Comparison of ENCODE assay signal across 13 cellular contexts in the genomic region with DNA sequence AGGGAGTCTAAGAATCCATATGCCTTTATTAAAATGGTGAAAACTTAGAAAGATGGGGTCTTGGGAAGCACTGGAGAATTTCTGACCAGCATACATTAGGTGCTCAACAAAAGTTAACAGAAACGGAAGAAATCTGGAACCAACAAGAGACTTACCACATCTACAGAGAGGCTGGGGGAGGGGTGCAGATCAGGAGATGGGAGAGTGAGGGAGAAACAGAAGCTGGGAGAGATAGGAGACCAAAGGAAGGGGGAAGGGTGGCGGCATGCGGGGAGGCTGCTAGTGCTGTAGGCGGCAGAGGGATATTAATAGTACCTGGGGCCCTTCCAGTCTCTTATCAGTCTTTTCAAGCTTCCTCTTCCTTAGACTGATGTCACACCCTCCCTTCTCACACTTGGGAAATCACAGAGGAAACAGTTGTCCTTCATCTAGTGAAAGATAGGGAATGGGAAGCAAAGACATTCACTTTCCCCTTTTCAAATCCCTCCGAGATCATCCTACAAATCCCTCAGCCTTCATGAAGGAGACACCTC. TPM values are rescaled to one million over a fixed set of nuclear protein-coding genes. Genes with fewer than 3 reads are reported as not detected.
DNase-seq lines count a peak whose midpoint lies in the region; ATAC-seq, FAIRE-seq and TF ChIP-seq lines count a peak whose summit lies in the region.
"Had no signal": no experiment of that assay in that cellular context is flagged by ENCODE, and none has a peak within 500 bp of the region (broad histone marks: within the 10 kb centered on the region; RNA-seq: fewer than 3 reads in every experiment).

No MANE protein-coding gene starts in this region.

- CTCF ChIA-PET in K562 (lab: Yijun Ruan, JAX; ENCODE audit: low intra/inter-chr PET ratio), result interaction anchor here (0.6 to 1.7 kb wide), 7 partner anchors 13 to 231 kb away, joined by 3 to 8 read pairs (median 3); no protein-coding TSS in a partner anchor
- CTCF ChIA-PET in activated CD4-positive, alpha-beta memory T cell treated with anti-CD3 and anti-CD28 coated beads, Interleukin-2, amount 10 ng/mL, durations not matched to agents 7 days and 5 days (lab: Charles Lee), result interaction anchor here (1.0 to 5.0 kb wide), 11 partner anchors 12 to 235 kb away, joined by 3 to 53 read pairs (median 5); a partner anchor contains a TSS

- peak; percentile 99 for TF ChIP-seq EP300 in K562 (IDR thresholded peaks at IDR 0.05; ENCODE audit: low read length)

- H3K9me1 ChIP-seq in K562 (ENCODE audit: control insufficient read depth, insufficient read depth, low read length), result no peaks in the 10 kb centered on the region

- H3K9me3 Mint-ChIP-seq in activated CD4-positive, alpha-beta memory T cell treated with anti-CD3 and anti-CD28 coated beads, Interleukin-2, amount 10 ng/mL, durations not matched to agents 7 days and 5 days, result no peaks in the 10 kb centered on the region
- H3K9me3 Mint-ChIP-seq: HFFc6; stimulated activated naive CD8-positive, alpha-beta T cell treated with anti-CD3 and anti-CD28 coated beads, Interleukin-15, Interleukin-2, amounts not matched to agents 100 ng/mL and 50 ng/mL, for 24 hours had no signal

- peak overlapping the region; percentile 62 for H3K27ac ChIP-seq in K562 (ENCODE audit: extremely low read depth, low read depth, low read length)

- in situ Hi-C loops in K562 (cut with MboI), result loop anchor here (5.0 kb wide), 1 partner anchor 41 kb away; no protein-coding TSS in a partner anchor

- H4K20me1 ChIP-seq in K562 (replicated peaks; ENCODE audit: control insufficient read depth, insufficient read depth, low read length), result no peaks in the 10 kb centered on the region

- H3K27me3 ChIP-seq in K562 (ENCODE audit: control insufficient read depth in 2 of 2, insufficient read depth in 2 of 2, low read length in 2 of 2), result no peaks in the 10 kb centered on the region

- H3K9me3 ChIP-seq in K562 (replicated peaks; ENCODE audit: control insufficient read depth, insufficient read depth, low read depth, low read length), result no peaks in the 10 kb centered on the region
- H3K9me3 ChIP-seq: mucosa of descending colon had no signal

- TF ChIP-seq CTCF in NB4 (IDR thresholded peaks at IDR 0.05; ENCODE audit: low read depth, low read length) (no peak), K562 (IDR thresholded peaks at IDR 0.05 in 2 of 3, conservative IDR thresholded peaks at IDR 0.05 in 1 of 3; ENCODE audit: insufficient read depth in 2 of 3, low read depth in 1 of 3, low read length in 3 of 3) (peak in 1 of 3 experiments; percentile 2; a peak in 1 of 6 replicates)

- ATAC-seq in K562 (peak; percentile 87), GM19395 (IDR thresholded peaks at IDR 0.05; ENCODE audit: unreplicated experiment) (no peak), HG03439 (IDR thresholded peaks at IDR 0.05; ENCODE audit: unreplicated experiment) (no peak)

- H3K4me2 ChIP-seq in K562 (ENCODE audit: insufficient read depth, low read length), result peak overlapping the region; percentile 78

- H3K27ac Mint-ChIP-seq in activated CD4-positive, alpha-beta memory T cell treated with anti-CD3 and anti-CD28 coated beads, Interleukin-2, amount 10 ng/mL, durations not matched to agents 7 days and 5 days, result no peak overlapping the region
- H3K27ac Mint-ChIP-seq: HFFc6; progenitor cell of endocrine pancreas; stimulated activated naive CD8-positive, alpha-beta T cell treated with anti-CD3 and anti-CD28 coated beads, Interleukin-15, Interleukin-2, amounts not matched to agents 100 ng/mL and 50 ng/mL, for 24 hours had no signal

- peaks cover 25% of the 10 kb centered on the region for H3K4me1 Mint-ChIP-seq in activated CD4-positive, alpha-beta memory T cell treated with anti-CD3 and anti-CD28 coated beads, Interleukin-2, amount 10 ng/mL, durations not matched to agents 7 days and 5 days

- FAIRE-seq in K562 (lab: Jason Lieb, UNC), result peak; percentile 91
- FAIRE-seq: endometrium had no signal

- peak; percentile 33 to 40 for TF ChIP-seq RAD21 in K562 (CRISPR knock-in tag; conservative IDR thresholded peaks at IDR 0.05 in 1 of 2, IDR thresholded peaks at IDR 0.05 in 1 of 2)

- no peaks in the 10 kb centered on the region for H3K36me3 Mint-ChIP-seq in activated CD4-positive, alpha-beta memory T cell treated with anti-CD3 and anti-CD28 coated beads, Interleukin-2, amount 10 ng/mL, durations not matched to agents 7 days and 5 days (ENCODE audit: low read depth)

- peak; percentile 54 for DNase-seq in ELF-1 (ENCODE audit: low read depth, low spot score)
- DNase-seq in NB4 (ENCODE audit: low read depth), result peak; percentile 65
- DNase-seq in K562 (ENCODE audit: extremely low read depth in 1 of 4, low spot score in 3 of 4), result peak; percentile 92 to 97 (median 94)
- peak; percentile 61 for DNase-seq in islet precursor cell
- no peak for DNase-seq in activated CD4-positive, alpha-beta memory T cell treated with anti-CD3 and anti-CD28 coated beads, Interleukin-2, amount 10 ng/mL, durations not matched to agents 7 days and 5 days
- no peak for DNase-seq in NCI-H1930 (lab: John Stamatoyannopoulos, UW)

- peak overlapping the region in 1 of 2 experiments; percentile 35; a peak in 1 of 4 replicates for H3K9ac ChIP-seq in K562 (ENCODE audit: insufficient read depth in 1 of 2, low read depth in 2 of 2, low read length in 2 of 2)

- POLR2A ChIA-PET in K562 (lab: Yijun Ruan, JAX), result interaction anchor here (0.7 to 2.1 kb wide), 9 partner anchors 13 to 487 kb away, joined by 3 to 10 read pairs (median 4); a partner anchor contains a TSS
- POLR2A ChIA-PET in activated CD4-positive, alpha-beta memory T cell treated with anti-CD3 and anti-CD28 coated beads, Interleukin-2, amount 10 ng/mL, durations not matched to agents 7 days and 5 days (lab: Charles Lee), result interaction anchor here (1.0 kb wide), 1 partner anchor 11 kb away, joined by 3 read pairs; no protein-coding TSS in a partner anchor

- intact Hi-C loops in K562 (cut with micrococcal nuclease), result loop anchor here (1.0 to 5.0 kb wide), 4 partner anchors 13 to 231 kb away; a partner anchor contains a TSS

- H3K79me2 ChIP-seq in K562 (ENCODE audit: control insufficient read depth, insufficient read depth, low read length), result no peaks in the 10 kb centered on the region

- H3K36me3 ChIP-seq in K562 (ENCODE audit: control insufficient read depth, insufficient read depth, low read length), result no peaks in the 10 kb centered on the region

- no TSS peak for BruUV-seq in K562 (replicated peaks; lab: Mats Ljungman, UMichigan)

- no peak for TF ChIP-seq POLR2A in NB4 (IDR thresholded peaks at IDR 0.05; ENCODE audit: extremely low read depth, insufficient read length)
- TF ChIP-seq POLR2A in K562 (conservative IDR thresholded peaks at IDR 0.05), result no peak

- H3K4me3 ChIP-seq in NB4 (ENCODE audit: low read depth, low read length) (no peak overlapping the region), K562 (peak overlapping the region; percentile 3; the same call in 1 of the 2 replicates)
- H3K4me3 ChIP-seq: mucosa of descending colon had no signal

- WGBS in K562 (ENCODE audit: insufficient coverage, low coverage, missing lambda C conversion rate), result 0% methylated on average over 5 of the region's 5 CpGs

- H3K4me1 ChIP-seq in K562 (replicated peaks in 1 of 2; ENCODE audit: control insufficient read depth in 2 of 2, insufficient read depth in 2 of 2, low read length in 2 of 2), result peaks cover 29 to 54% of the 10 kb centered on the region in 2 experiments

- H3K27me3 Mint-ChIP-seq in activated CD4-positive, alpha-beta memory T cell treated with anti-CD3 and anti-CD28 coated beads, Interleukin-2, amount 10 ng/mL, durations not matched to agents 7 days and 5 days, result peaks cover 6% of the 10 kb centered on the region
- H3K27me3 Mint-ChIP-seq: progenitor cell of endocrine pancreas had no signal

- no peak overlapping the region for H3K4me3 Mint-ChIP-seq in activated CD4-positive, alpha-beta memory T cell treated with anti-CD3 and anti-CD28 coated beads, Interleukin-2, amount 10 ng/mL, durations not matched to agents 7 days and 5 days
- H3K4me3 Mint-ChIP-seq: HFFc6; stimulated activated naive CD8-positive, alpha-beta T cell treated with anti-CD3 and anti-CD28 coated beads, Interleukin-15, Interleukin-2, amounts not matched to agents 100 ng/mL and 50 ng/mL, for 24 hours had no signal

- peak overlapping the region; percentile 64; the same call in 1 of the 2 replicates for H2AFZ ChIP-seq in K562 (ENCODE audit: low read depth, low read length)

RNA-seq across cellular contexts. Expression of a gene that starts 18.1 kb away (rescaled TPM):
- 23.7 and 34.4 TPM in 2 replicates for total RNA-seq in K562 (2011; cell fraction: chromatin; rRNA removed; ENCODE audit: low replicate concordance)
- total RNA-seq in K562 (2011; cell fraction: nucleolus; rRNA removed), result 21.3 and 23.3 TPM in 2 replicates
- total RNA-seq in K562 (2011; cell fraction: nucleoplasm; rRNA removed), result 23.4 and 26.0 TPM in 2 replicates
- total RNA-seq in K562 (2014; rRNA removed) (7.7 and 10.3 TPM in 2 replicates), K562 (2014; rRNA removed; fragmentation: Illumina TruSeq; extraction: Trizol) (8.6 and 9.3 TPM in 2 replicates), K562 (2015; rRNA removed; fragmentation: Illumina TruSeq; extraction: Trizol) (8.7 TPM in 2 replicates), K562 (2021) (11.5 and 13.3 TPM in 2 replicates)
- polyA plus RNA-seq in K562 (2011; rRNA removed) (9.6 and 10.4 TPM in 2 replicates), K562 (2014; fragmentation: Illumina TruSeq; extraction: Trizol) (10.9 and 11.6 TPM in 2 replicates), K562 (2014; fragmentation: Nextera tagmentation; extraction: Ambion mirVana) (1 to 10 TPM; 3.3 to 3.4 TPM), K562 (2014; rRNA removed) (8.2 and 8.6 TPM in 2 replicates)
- polyA plus RNA-seq in K562 (2011; cell fraction: cytosol; rRNA removed), result 8.7 and 11.6 TPM in 2 replicates
- polyA plus RNA-seq in K562 (2011; cell fraction: nucleus; rRNA removed), result 13.1 and 14.4 TPM in 2 replicates
- 7.2 and 7.5 TPM in 2 replicates for polyA plus RNA-seq in K562 (2012)
- polyA minus RNA-seq in K562 (2011; rRNA and poly(A)+ RNA removed), result 14.8 and 17.1 TPM in 2 replicates
- polyA minus RNA-seq in K562 (2011; cell fraction: cytosol; rRNA and poly(A)+ RNA removed), result 8.0 and 9.3 TPM in 2 replicates
- 13.3 and 21.2 TPM in 2 replicates for polyA minus RNA-seq in K562 (2011; cell fraction: nucleus; rRNA and poly(A)+ RNA removed)
- total RNA-seq in activated CD4-positive, alpha-beta memory T cell treated with anti-CD3 and anti-CD28 coated beads, Interleukin-2, amount 10 ng/mL, durations not matched to agents 7 days and 5 days, result 1 to 10 TPM; 7.7 to 7.8 TPM

RNA-seq across cellular contexts. Expression of a gene that starts 28.1 kb away (rescaled TPM):
- 0.92 and 1.2 TPM in 2 replicates for total RNA-seq in K562 (2011; cell fraction: chromatin; rRNA removed; ENCODE audit: low replicate concordance)
- total RNA-seq in K562 (2011; cell fraction: nucleolus; rRNA removed), result 1.3 and 2.3 TPM in 2 replicates
- 1.8 and 2.0 TPM in 2 replicates for total RNA-seq in K562 (2011; cell fraction: nucleoplasm; rRNA removed)
- total RNA-seq in K562 (2014; rRNA removed), result 0.64 and 1.9 TPM in 2 replicates
- 0.76 and 1.1 TPM in 2 replicates for total RNA-seq in K562 (2014; rRNA removed; fragmentation: Illumina TruSeq; extraction: Trizol)
- 1.4 and 1.8 TPM in 2 replicates for total RNA-seq in K562 (2015; rRNA removed; fragmentation: Illumina TruSeq; extraction: Trizol)
- 0.29 and 1.7 TPM in 2 replicates for total RNA-seq in K562 (2021)
- polyA plus RNA-seq in K562 (2011; rRNA removed), result 0.87 and 2.8 TPM in 2 replicates
- 1.5 and 3.6 TPM in 2 replicates for polyA plus RNA-seq in K562 (2011; cell fraction: cytosol; rRNA removed)
- 0.38 and 0.98 TPM in 2 replicates for polyA plus RNA-seq in K562 (2011; cell fraction: nucleus; rRNA removed)
- polyA plus RNA-seq in K562 (2012), result 2.9 and 3.1 TPM in 2 replicates
- 2.0 and 2.7 TPM in 2 replicates for polyA plus RNA-seq in K562 (2014; fragmentation: Illumina TruSeq; extraction: Trizol)
- 1 to 10 TPM; 2.4 to 2.6 TPM for polyA plus RNA-seq in K562 (2014; fragmentation: Nextera tagmentation; extraction: Ambion mirVana)
- polyA plus RNA-seq in K562 (2014; rRNA removed), result 1.2 and 1.6 TPM in 2 replicates
- 0.39 and 1.1 TPM in 2 replicates for polyA minus RNA-seq in K562 (2011; rRNA and poly(A)+ RNA removed)
- 0.95 TPM in 1 of 2 replicates, not detected in the other for polyA minus RNA-seq in K562 (2011; cell fraction: cytosol; rRNA and poly(A)+ RNA removed)
- polyA minus RNA-seq in K562 (2011; cell fraction: nucleus; rRNA and poly(A)+ RNA removed), result not detected in 2 replicates
- not detected for total RNA-seq in activated CD4-positive, alpha-beta memory T cell treated with anti-CD3 and anti-CD28 coated beads, Interleukin-2, amount 10 ng/mL, durations not matched to agents 7 days and 5 days
- total RNA-seq: HFFc6 had no signal

RNA-seq across cellular contexts. Expression of a gene that starts 30.9 kb away (rescaled TPM):
- 3.0 and 3.8 TPM in 2 replicates for total RNA-seq in K562 (2011; cell fraction: chromatin; rRNA removed; ENCODE audit: low replicate concordance)
- total RNA-seq in K562 (2011; cell fraction: nucleolus; rRNA removed), result 1.2 and 2.4 TPM in 2 replicates
- 3.7 and 4.8 TPM in 2 replicates for total RNA-seq in K562 (2011; cell fraction: nucleoplasm; rRNA removed)
- total RNA-seq in K562 (2014; rRNA removed) (0.20 and 0.23 TPM in 2 replicates), K562 (2014; rRNA removed; fragmentation: Illumina TruSeq; extraction: Trizol) (0.22 and 0.26 TPM in 2 replicates), K562 (2015; rRNA removed; fragmentation: Illumina TruSeq; extraction: Trizol) (0.11 TPM in 2 replicates), K562 (2021) (0.36 and 0.42 TPM in 2 replicates)
- polyA plus RNA-seq in K562 (2011; rRNA removed) (0.26 and 0.62 TPM in 2 replicates), K562 (2014; fragmentation: Illumina TruSeq; extraction: Trizol) (0.12 and 0.21 TPM in 2 replicates), K562 (2014; fragmentation: Nextera tagmentation; extraction: Ambion mirVana) (under 1 TPM in 1 of 2 experiments, not detected in 1; 0.13 TPM), K562 (2014; rRNA removed) (0.24 and 0.52 TPM in 2 replicates)
- 0.04 and 0.28 TPM in 2 replicates for polyA plus RNA-seq in K562 (2011; cell fraction: cytosol; rRNA removed)
- 2.4 and 5.4 TPM in 2 replicates for polyA plus RNA-seq in K562 (2011; cell fraction: nucleus; rRNA removed)
- 0.14 and 0.47 TPM in 2 replicates for polyA plus RNA-seq in K562 (2012)
- 0.11 and 0.48 TPM in 2 replicates for polyA minus RNA-seq in K562 (2011; rRNA and poly(A)+ RNA removed)
- not detected in 2 replicates for polyA minus RNA-seq in K562 (2011; cell fraction: cytosol; rRNA and poly(A)+ RNA removed)
- polyA minus RNA-seq in K562 (2011; cell fraction: nucleus; rRNA and poly(A)+ RNA removed), result 0.54 and 1.6 TPM in 2 replicates
- under 1 TPM; 0.28 to 0.53 TPM for total RNA-seq in activated CD4-positive, alpha-beta memory T cell treated with anti-CD3 and anti-CD28 coated beads, Interleukin-2, amount 10 ng/mL, durations not matched to agents 7 days and 5 days
- total RNA-seq: HFFc6 had no signal

RNA-seq across cellular contexts. Expression of a gene that starts 54.1 kb away (rescaled TPM):
- not detected in 2 replicates for total RNA-seq in K562 (2011; cell fraction: chromatin; rRNA removed; ENCODE audit: low replicate concordance)
- not detected in 2 replicates for total RNA-seq in K562 (2011; cell fraction: nucleolus; rRNA removed)
- not detected in 2 replicates for total RNA-seq in K562 (2011; cell fraction: nucleoplasm; rRNA removed)
- total RNA-seq in K562 (2014; rRNA removed), result 0.59 TPM in 1 of 2 replicates, not detected in the other
- not detected in 2 replicates for total RNA-seq in K562 (2014; rRNA removed; fragmentation: Illumina TruSeq; extraction: Trizol)
- not detected in 2 replicates for total RNA-seq in K562 (2015; rRNA removed; fragmentation: Illumina TruSeq; extraction: Trizol)
- total RNA-seq in K562 (2021), result not detected in 2 replicates
- 0.05 TPM in 1 of 2 replicates, not detected in the other for polyA plus RNA-seq in K562 (2011; rRNA removed)
- not detected in 2 replicates for polyA plus RNA-seq in K562 (2011; cell fraction: cytosol; rRNA removed)
- polyA plus RNA-seq in K562 (2011; cell fraction: nucleus; rRNA removed), result 0.24 TPM in 1 of 2 replicates, not detected in the other
- polyA plus RNA-seq in K562 (2012), result not detected in 2 replicates
- 0.06 TPM in 1 of 2 replicates, not detected in the other for polyA plus RNA-seq in K562 (2014; fragmentation: Illumina TruSeq; extraction: Trizol)
- polyA plus RNA-seq in K562 (2014; fragmentation: Nextera tagmentation; extraction: Ambion mirVana), result under 1 TPM in 1 of 2 experiments, not detected in 1; 0.04 TPM
- polyA plus RNA-seq in K562 (2014; rRNA removed), result 0.13 TPM in 1 of 2 replicates, not detected in the other
- not detected in 2 replicates for polyA minus RNA-seq in K562 (2011; rRNA and poly(A)+ RNA removed)
- not detected in 2 replicates for polyA minus RNA-seq in K562 (2011; cell fraction: cytosol; rRNA and poly(A)+ RNA removed)
- not detected in 2 replicates for polyA minus RNA-seq in K562 (2011; cell fraction: nucleus; rRNA and poly(A)+ RNA removed)
- total RNA-seq in activated CD4-positive, alpha-beta memory T cell treated with anti-CD3 and anti-CD28 coated beads, Interleukin-2, amount 10 ng/mL, durations not matched to agents 7 days and 5 days, result not detected
- total RNA-seq: HFFc6, mucosa of descending colon, progenitor cell of endocrine pancreas had no signal

Comparison
In these comparisons a context has a peak if more than half of its experiments do, and no peak if none do; other contexts are left out.
1. DNase-seq: peak in ELF-1 (single experiment), NB4 (single experiment), K562 (4 of 4) and islet precursor cell (single experiment); none in activated CD4-positive, alpha-beta memory T cell treated with anti-CD3 and anti-CD28 coated beads, Interleukin-2, amount 10 ng/mL, durations not matched to agents 7 days and 5 days (single experiment) and NCI-H1930 (0 of 2).